9 cellular contexts compared by ENCODE assay signal in genomic region chr16:4663756-4664465, GRCh38. TPM values are rescaled to one million over a fixed set of nuclear protein-coding genes. Genes with fewer than 3 reads are reported as not detected.
DNase-seq lines count a peak whose midpoint lies in the region; ATAC-seq and TF ChIP-seq lines count a peak whose summit lies in the region.
"Had no signal": no experiment of that assay in that cellular context is flagged by ENCODE, and none has a peak within 500 bp of the region (broad histone marks: within the 10 kb centered on the region; RNA-seq: fewer than 3 reads in every experiment).

No MANE protein-coding gene starts in this region.

- H3K4me2 ChIP-seq in GM23338, result no peak overlapping the region
- H3K4me2 ChIP-seq in trophoblast cell (ENCODE audit: low read length), result no peak overlapping the region

- H3K18ac ChIP-seq in trophoblast cell (ENCODE audit: low read length), result no peak overlapping the region

- H3K79me2 ChIP-seq in GM23338 (replicated peaks; ENCODE audit: insufficient read depth), result no peaks in the 10 kb centered on the region; the same call in 1 of the 2 replicates
- H3K79me2 ChIP-seq in trophoblast cell (ENCODE audit: control insufficient read depth, insufficient read depth, low read length, poor library complexity), result no peaks in the 10 kb centered on the region

- H3K9me3 Mint-ChIP-seq in GM23338, result no peaks in the 10 kb centered on the region

- intact Hi-C loops in posterior vena cava (cut with DNase I), result no loop called here

- H4K12ac ChIP-seq in trophoblast cell (ENCODE audit: low read depth, low read length), result no peak overlapping the region

- H2BK5ac ChIP-seq in trophoblast cell (ENCODE audit: low read depth, low read length, poor library complexity), result no peak overlapping the region

- ATAC-seq in GM23338 (no peak), GM21528 (IDR thresholded peaks at IDR 0.05; ENCODE audit: low FRiP score, unreplicated experiment) (no peak), HG03571 (IDR thresholded peaks at IDR 0.05; ENCODE audit: unreplicated experiment) (no peak)

- H3K36me3 ChIP-seq in GM23338 (ENCODE audit: insufficient read depth) (peaks cover 7% of the 10 kb centered on the region), trophoblast cell (ENCODE audit: control insufficient read depth in 1 of 2, insufficient read depth in 2 of 2, low read length in 2 of 2) (peaks cover 53 to 72% of the 10 kb centered on the region in 2 experiments)

- H3K9me2 ChIP-seq in GM23338 (ENCODE audit: insufficient read depth), result no peaks in the 10 kb centered on the region

- H4K91ac ChIP-seq in trophoblast cell (ENCODE audit: low read depth, low read length), result no peak overlapping the region

- no CpG with 5 or more reads among the region's 26 CpGs for WGBS in trophoblast cell (ENCODE audit: extremely low coverage, insufficient coverage, insufficient read length)

- H3K79me1 ChIP-seq in trophoblast cell (ENCODE audit: low read length), result no peaks in the 10 kb centered on the region

- no peak overlapping the region for H4K8ac ChIP-seq in trophoblast cell (ENCODE audit: low read depth, low read length)

- H2AK5ac ChIP-seq in trophoblast cell (ENCODE audit: low read length), result no peak overlapping the region

- no peak overlapping the region for H3K9ac ChIP-seq in trophoblast cell (ENCODE audit: low read length)

- H3K9me3 ChIP-seq in trophoblast cell (ENCODE audit: insufficient read depth, low read depth, low read length), result no peaks in the 10 kb centered on the region

- DNase-seq in GM23338 (ENCODE audit: low spot score) (no peak), SKM-1 treated with dmso at 0.1 percent for 144 hours (lab: John Stamatoyannopoulos, UW; ENCODE audit: unreplicated experiment) (peak; percentile 91), fibroblast of pulmonary artery (ENCODE audit: low read depth) (peak; percentile 23), trophoblast cell (peak; percentile 35 to 46), NCI-H2196 treated with DMSO at 0.1 percent for 48 hours (lab: John Stamatoyannopoulos, UW; ENCODE audit: unreplicated experiment) (no peak), posterior vena cava (ENCODE audit: low spot score) (no peak)

- peaks cover 5% of the 10 kb centered on the region for H3K27me3 Mint-ChIP-seq in GM23338 (ENCODE audit: insufficient read depth, low read depth, poor library complexity)

- no peaks in the 10 kb centered on the region for H3K4me1 ChIP-seq in GM23338 (ENCODE audit: insufficient read depth)
- H3K4me1 ChIP-seq in trophoblast cell (ENCODE audit: control insufficient read depth in 1 of 2, insufficient read depth in 2 of 2, low read length in 2 of 2), result peaks cover 3 to 11% of the 10 kb centered on the region in 2 experiments

- H3K27ac ChIP-seq in GM23338 (ENCODE audit: low read depth) (peak overlapping the region; percentile 69; the same call in 1 of the 2 replicates), trophoblast cell (ENCODE audit: low read depth, low read length) (no peak overlapping the region)
- H3K27ac ChIP-seq: SK-N-MC had no signal

- H3K23ac ChIP-seq in trophoblast cell (ENCODE audit: low read length), result no peak overlapping the region

- TF ChIP-seq CTCF in GM23338 (conservative IDR thresholded peaks at IDR 0.05; ENCODE audit: low read depth in 2 of 2), result no peak
- TF ChIP-seq CTCF in fibroblast of pulmonary artery (IDR thresholded peaks at IDR 0.05; ENCODE audit: low read length, missing control alignments), result no peak

- 0 out of 2 replicates have a peak, but pooled peaks cover 7% of the 10 kb centered on the region for H3F3A ChIP-seq in GM23338 (replicated peaks; ENCODE audit: low read depth)

- no peaks in the 10 kb centered on the region for H3K27me3 ChIP-seq in GM23338 (ENCODE audit: insufficient read depth)
- no peaks in the 10 kb centered on the region for H3K27me3 ChIP-seq in trophoblast cell (ENCODE audit: insufficient read depth, low read length)

- H3K14ac ChIP-seq in trophoblast cell (ENCODE audit: low read length), result no peak overlapping the region

- no peak overlapping the region for H2BK120ac ChIP-seq in trophoblast cell (ENCODE audit: insufficient read depth, low read length, poor library complexity)

- H3K4ac ChIP-seq in trophoblast cell (ENCODE audit: low read depth, low read length), result no peak overlapping the region

- H2AFZ ChIP-seq in GM23338 (no peak overlapping the region), trophoblast cell (ENCODE audit: insufficient read depth, low read length, poor library complexity) (no peak overlapping the region)

- 0 out of 2 replicates have a peak, but pooled peaks cover 4% of the 10 kb centered on the region for H4K20me1 ChIP-seq in GM23338 (replicated peaks; ENCODE audit: insufficient read depth)

- H3K36me3 Mint-ChIP-seq in GM23338 (ENCODE audit: low read depth), result peaks cover 14% of the 10 kb centered on the region; the same call in 2 of the 3 replicates

- peaks cover 3% of the 10 kb centered on the region; the same call in 1 of the 3 replicates for H3K4me1 Mint-ChIP-seq in GM23338

- peak overlapping the region; percentile 63 for H3K27ac Mint-ChIP-seq in GM23338

- no peak overlapping the region for H3K4me3 ChIP-seq in GM23338
- no peak overlapping the region for H3K4me3 ChIP-seq in fibroblast of pulmonary artery (replicated peaks; ENCODE audit: low read depth, low read length)
- no peak overlapping the region for H3K4me3 ChIP-seq in trophoblast cell (ENCODE audit: low read depth, low read length)
- H3K4me3 ChIP-seq: SK-N-MC had no signal

- H3K4me3 Mint-ChIP-seq in GM23338, result no peak overlapping the region

- H2BK12ac ChIP-seq in trophoblast cell (ENCODE audit: low read length), result no peak overlapping the region

TF ChIP-seq in GM23338, 12 proteins besides CTCF, POLR2A, EP300 and RAD21 (continues in another document):
- TF ChIP-seq, protein P1, sequence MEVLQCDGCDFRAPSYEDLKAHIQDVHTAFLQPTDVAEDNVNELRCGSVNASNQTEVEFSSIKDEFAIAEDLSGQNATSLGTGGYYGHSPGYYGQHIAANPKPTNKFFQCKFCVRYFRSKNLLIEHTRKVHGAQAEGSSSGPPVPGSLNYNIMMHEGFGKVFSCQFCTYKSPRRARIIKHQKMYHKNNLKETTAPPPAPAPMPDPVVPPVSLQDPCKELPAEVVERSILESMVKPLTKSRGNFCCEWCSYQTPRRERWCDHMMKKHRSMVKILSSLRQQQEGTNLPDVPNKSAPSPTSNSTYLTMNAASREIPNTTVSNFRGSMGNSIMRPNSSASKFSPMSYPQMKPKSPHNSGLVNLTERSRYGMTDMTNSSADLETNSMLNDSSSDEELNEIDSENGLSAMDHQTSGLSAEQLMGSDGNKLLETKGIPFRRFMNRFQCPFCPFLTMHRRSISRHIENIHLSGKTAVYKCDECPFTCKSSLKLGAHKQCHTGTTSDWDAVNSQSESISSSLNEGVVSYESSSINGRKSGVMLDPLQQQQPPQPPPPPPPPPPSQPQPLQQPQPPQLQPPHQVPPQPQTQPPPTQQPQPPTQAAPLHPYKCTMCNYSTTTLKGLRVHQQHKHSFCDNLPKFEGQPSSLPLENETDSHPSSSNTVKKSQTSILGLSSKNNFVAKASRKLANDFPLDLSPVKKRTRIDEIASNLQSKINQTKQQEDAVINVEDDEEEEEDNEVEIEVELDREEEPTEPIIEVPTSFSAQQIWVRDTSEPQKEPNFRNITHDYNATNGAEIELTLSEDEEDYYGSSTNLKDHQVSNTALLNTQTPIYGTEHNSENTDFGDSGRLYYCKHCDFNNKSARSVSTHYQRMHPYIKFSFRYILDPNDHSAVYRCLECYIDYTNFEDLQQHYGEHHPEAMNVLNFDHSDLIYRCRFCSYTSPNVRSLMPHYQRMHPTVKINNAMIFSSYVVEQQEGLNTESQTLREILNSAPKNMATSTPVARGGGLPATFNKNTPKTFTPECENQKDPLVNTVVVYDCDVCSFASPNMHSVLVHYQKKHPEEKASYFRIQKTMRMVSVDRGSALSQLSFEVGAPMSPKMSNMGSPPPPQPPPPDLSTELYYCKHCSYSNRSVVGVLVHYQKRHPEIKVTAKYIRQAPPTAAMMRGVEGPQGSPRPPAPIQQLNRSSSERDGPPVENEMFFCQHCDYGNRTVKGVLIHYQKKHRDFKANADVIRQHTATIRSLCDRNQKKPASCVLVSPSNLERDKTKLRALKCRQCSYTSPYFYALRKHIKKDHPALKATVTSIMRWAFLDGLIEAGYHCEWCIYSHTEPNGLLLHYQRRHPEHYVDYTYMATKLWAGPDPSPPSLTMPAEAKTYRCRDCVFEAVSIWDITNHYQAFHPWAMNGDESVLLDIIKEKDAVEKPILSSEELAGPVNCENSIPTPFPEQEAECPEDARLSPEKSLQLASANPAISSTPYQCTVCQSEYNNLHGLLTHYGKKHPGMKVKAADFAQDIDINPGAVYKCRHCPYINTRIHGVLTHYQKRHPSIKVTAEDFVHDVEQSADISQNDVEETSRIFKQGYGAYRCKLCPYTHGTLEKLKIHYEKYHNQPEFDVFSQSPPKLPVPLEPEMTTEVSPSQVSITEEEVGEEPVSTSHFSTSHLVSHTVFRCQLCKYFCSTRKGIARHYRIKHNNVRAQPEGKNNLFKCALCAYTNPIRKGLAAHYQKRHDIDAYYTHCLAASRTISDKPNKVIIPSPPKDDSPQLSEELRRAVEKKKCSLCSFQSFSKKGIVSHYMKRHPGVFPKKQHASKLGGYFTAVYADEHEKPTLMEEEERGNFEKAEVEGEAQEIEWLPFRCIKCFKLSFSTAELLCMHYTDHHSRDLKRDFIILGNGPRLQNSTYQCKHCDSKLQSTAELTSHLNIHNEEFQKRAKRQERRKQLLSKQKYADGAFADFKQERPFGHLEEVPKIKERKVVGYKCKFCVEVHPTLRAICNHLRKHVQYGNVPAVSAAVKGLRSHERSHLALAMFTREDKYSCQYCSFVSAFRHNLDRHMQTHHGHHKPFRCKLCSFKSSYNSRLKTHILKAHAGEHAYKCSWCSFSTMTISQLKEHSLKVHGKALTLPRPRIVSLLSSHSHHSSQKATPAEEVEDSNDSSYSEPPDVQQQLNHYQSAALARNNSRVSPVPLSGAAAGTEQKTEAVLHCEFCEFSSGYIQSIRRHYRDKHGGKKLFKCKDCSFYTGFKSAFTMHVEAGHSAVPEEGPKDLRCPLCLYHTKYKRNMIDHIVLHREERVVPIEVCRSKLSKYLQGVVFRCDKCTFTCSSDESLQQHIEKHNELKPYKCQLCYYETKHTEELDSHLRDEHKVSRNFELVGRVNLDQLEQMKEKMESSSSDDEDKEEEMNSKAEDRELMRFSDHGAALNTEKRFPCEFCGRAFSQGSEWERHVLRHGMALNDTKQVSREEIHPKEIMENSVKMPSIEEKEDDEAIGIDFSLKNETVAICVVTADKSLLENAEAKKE (CRISPR knock-in tag; IDR thresholded peaks at IDR 0.05), result no peak

RNA-seq across cellular contexts. Expression of gene NUDT16L1, which starts 29.5 kb away (rescaled TPM):
- 65.1 and 80.4 TPM in 2 replicates for total RNA-seq in GM23338 (2014; rRNA removed; shearing (Covaris generic))
- polyA plus RNA-seq in GM23338 (2016; fragmentation: Nextera tagmentation; extraction: Ambion mirVana), result 37.1 and 39.0 TPM in 2 replicates
- polyA plus RNA-seq in trophoblast cell (2013), result 21.1 and 21.4 TPM in 2 replicates
- total RNA-seq in posterior vena cava, result 10 to 100 TPM; 10.7 to 14.2 TPM

RNA-seq across cellular contexts. Expression of gene MGRN1, which starts 39.3 kb away (rescaled TPM):
- total RNA-seq in GM23338 (2014; rRNA removed; shearing (Covaris generic)), result 54.6 and 71.8 TPM in 2 replicates
- polyA plus RNA-seq in GM23338 (2016; fragmentation: Nextera tagmentation; extraction: Ambion mirVana), result 10.5 and 13.1 TPM in 2 replicates
- polyA plus RNA-seq in trophoblast cell (2013), result 52.1 and 52.4 TPM in 2 replicates
- total RNA-seq in posterior vena cava, result 10 to 100 TPM; 61.0 to 62.6 TPM

RNA-seq across cellular contexts. Expression of gene UBALD1, which starts 49.2 kb away (rescaled TPM):
- total RNA-seq in GM23338 (2014; rRNA removed; shearing (Covaris generic)), result 32.2 and 32.8 TPM in 2 replicates
- polyA plus RNA-seq in GM23338 (2016; fragmentation: Nextera tagmentation; extraction: Ambion mirVana), result 20.7 and 23.9 TPM in 2 replicates
- 52.8 and 57.6 TPM in 2 replicates for polyA plus RNA-seq in trophoblast cell (2013)
- total RNA-seq in posterior vena cava, result 10 to 100 TPM; 15.6 to 16.4 TPM

Comparison
In these comparisons a context has a peak if more than half of its experiments do, and no peak if none do; other contexts are left out.
1. DNase-seq: peak in SKM-1 treated with dmso at 0.1 percent for 144 hours (single experiment), fibroblast of pulmonary artery (single experiment) and trophoblast cell (2 of 2); none in GM23338 (single experiment), NCI-H2196 treated with DMSO at 0.1 percent for 48 hours (single experiment) and posterior vena cava (single experiment).